Comparison of ENCODE assay signal across 9 cellular contexts in genomic region chr17:60923000-60923399, GRCh38.
"Had no signal": no experiment of that assay in that cellular context is flagged by ENCODE, and none has a peak within 500 bp of the region (broad histone marks: within the 10 kb centered on the region; RNA-seq: fewer than 3 reads in every experiment).

No MANE protein-coding gene starts in this region.

- H3K9me3 Mint-ChIP-seq: H9, HFFc6 had no signal

- H3K27ac ChIP-seq: GM23248, HL-60, KMS-11 had no signal

- H3K4me1 Mint-ChIP-seq: H9 had no signal

- H3K9ac ChIP-seq: GM23248, KMS-11 had no signal

- H3K4me2 ChIP-seq: KMS-11 had no signal

- H3K4me3 Mint-ChIP-seq: H9, HFFc6 had no signal

- H3K27ac Mint-ChIP-seq: H9, HFFc6 had no signal

- DNase-seq: GM23248, GOT3, H9, HCEC 1CT, HFFc6, IMR-90, KBM-7 had no signal

- H2AFZ ChIP-seq: GM23248 had no signal

- H3K4me3 ChIP-seq: GM23248 had no signal
